In the genomic region with DNA sequence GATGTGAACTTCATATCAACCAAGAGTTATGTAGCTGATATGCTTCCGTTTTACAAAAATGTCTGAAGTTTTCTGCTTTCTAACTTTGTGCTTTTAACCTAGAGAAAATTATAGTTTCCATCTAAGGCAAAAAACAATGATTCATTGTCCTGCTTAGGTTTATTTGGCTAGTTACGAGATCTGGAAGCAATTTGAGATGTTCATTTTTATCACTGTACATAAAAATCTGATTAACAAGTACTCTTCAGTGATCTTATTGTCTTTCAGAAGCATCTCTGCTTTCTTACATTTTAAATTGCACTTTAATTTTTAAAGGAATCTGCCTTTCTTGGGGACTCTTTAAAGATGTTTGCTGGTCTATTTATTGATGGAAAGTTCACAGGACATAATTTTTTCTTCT, we compare ENCODE assay signal across 25 cellular contexts.
"Had no signal": no experiment of that assay in that cellular context is flagged by ENCODE, and none has a peak within 500 bp of the region (broad histone marks: within the 10 kb centered on the region; RNA-seq: fewer than 3 reads in every experiment).

No MANE protein-coding gene starts in this region.

- H2AFZ ChIP-seq: PC-9 had no signal

- H3K4me1 ChIP-seq: adrenal gland had no signal

- H3K4me3 ChIP-seq: adrenal gland, PC-9 had no signal

- H3K27me3 ChIP-seq: adrenal gland had no signal

- H3K9me3 ChIP-seq: adrenal gland had no signal

- H3K27ac ChIP-seq: adrenal gland, PC-9, RWPE1 had no signal

- FAIRE-seq: bronchial epithelial cell, RCC 7860 had no signal

- H3K36me3 ChIP-seq: adrenal gland had no signal

- H3K4me2 ChIP-seq: PC-9 had no signal

- DNase-seq: activated CD4-positive, alpha-beta T cell treated with anti-CD3 and anti-CD28 coated beads for 36 hours; activated CD4-positive, alpha-beta T cell treated with anti-CD3 and anti-CD28 coated beads, Interleukin-2, amount 10 ng/mL, durations not matched to agents 7 days and 5 days; activated CD4-positive, alpha-beta T cell treated with anti-CD3 and anti-CD28 coated beads, Interleukin-2, amount 50 U/mL, for 48 hours; activated CD8-positive, alpha-beta memory T cell treated with anti-CD3 and anti-CD28 coated beads, Interleukin-2, amount 50 U/mL, for 4 hours; activated gamma-delta T cell treated with Interleukin-2 at 50 U/mL for 16 hours; activated naive CD4-positive, alpha-beta T cell treated with anti-CD3 and anti-CD28 coated beads for 36 hours; activated T-cell treated with anti-CD3 and anti-CD28 coated beads for 4 hours; activated T-cell treated with anti-CD3 and anti-CD28 coated beads, Interleukin-2, amount 50 U/mL, for 4 hours; adrenal gland; anterior cingulate cortex; caudate nucleus; cerebellar nuclear complex; MM.1S; NCI-H187 treated with DMSO at 0.1 percent for 48 hours; NCI-H524 treated with DMSO at 0.1 percent for 48 hours; PC-9; SIG-M5; T1000 had no signal

- ATAC-seq: activated CD4-positive, alpha-beta T cell treated with anti-CD3 and anti-CD28 coated beads for 36 hours; activated CD4-positive, CD25-positive, alpha-beta regulatory T cell treated with anti-CD3 and anti-CD28 coated beads, Interleukin-2, amount 50 U/mL, for 24 hours; activated naive CD4-positive, alpha-beta T cell treated with anti-CD3 and anti-CD28 coated beads, Interleukin-2, amount 50 U/mL, for 72 hours; activated T-cell treated with anti-CD3 and anti-CD28 coated beads, Interleukin-2, amount 50 U/mL, for 4 hours; Right ventricle myocardium inferior; WTC11 had no signal
